8 cellular contexts compared by ENCODE assay signal in genomic region chr9:91423785-91424402, GRCh38. TPM values are rescaled to one million over a fixed set of nuclear protein-coding genes. Genes with fewer than 3 reads are reported as not detected.
DNase-seq lines count a peak whose midpoint lies in the region; ATAC-seq and TF ChIP-seq lines count a peak whose summit lies in the region.

A gene with protein sequence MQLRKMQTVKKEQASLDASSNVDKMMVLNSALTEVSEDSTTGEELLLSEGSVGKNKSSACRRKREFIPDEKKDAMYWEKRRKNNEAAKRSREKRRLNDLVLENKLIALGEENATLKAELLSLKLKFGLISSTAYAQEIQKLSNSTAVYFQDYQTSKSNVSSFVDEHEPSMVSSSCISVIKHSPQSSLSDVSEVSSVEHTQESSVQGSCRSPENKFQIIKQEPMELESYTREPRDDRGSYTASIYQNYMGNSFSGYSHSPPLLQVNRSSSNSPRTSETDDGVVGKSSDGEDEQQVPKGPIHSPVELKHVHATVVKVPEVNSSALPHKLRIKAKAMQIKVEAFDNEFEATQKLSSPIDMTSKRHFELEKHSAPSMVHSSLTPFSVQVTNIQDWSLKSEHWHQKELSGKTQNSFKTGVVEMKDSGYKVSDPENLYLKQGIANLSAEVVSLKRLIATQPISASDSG (minus strand): TSS chr9:91423832. CDS start chr9:91410734, 13,098 bp downstream.

- H3K27ac Mint-ChIP-seq in T-helper 17 cell (peak within 1 kb of the TSS; percentile 93), progenitor cell of endocrine pancreas (peak within 1 kb of the TSS; percentile 99)

- no peaks in the 10 kb centered on the region for H3K9me3 Mint-ChIP-seq in progenitor cell of endocrine pancreas (ENCODE audit: low read depth)

- TF ChIP-seq CTCF in GM06990 (IDR thresholded peaks at IDR 0.05; ENCODE audit: insufficient read depth, low read length, poor library complexity, severe bottlenecking): no peak
- TF ChIP-seq CTCF in HFF-Myc (IDR thresholded peaks at IDR 0.05; ENCODE audit: low read depth, low read length, missing control alignments): no peak
- TF ChIP-seq CTCF in left ventricle myocardium inferior (IDR thresholded peaks at IDR 0.05; ENCODE audit: borderline replicate concordance): no peak
- TF ChIP-seq CTCF in progenitor cell of endocrine pancreas (IDR thresholded peaks at IDR 0.05; ENCODE audit: unreplicated experiment): no peak

- intact Hi-C loops in left ventricle myocardium inferior (cut with micrococcal nuclease): loop anchor here (10.0 kb wide), 1 partner anchor 509 kb away; no protein-coding TSS in a partner anchor

- peaks cover 57% of the 10 kb centered on the region for H3K4me1 ChIP-seq in left ventricle myocardium inferior

- peak within 1 kb of the TSS; percentile 62 for H3K4me3 ChIP-seq in GM06990 (replicated peaks; ENCODE audit: low read depth, low read length)
- peak within 1 kb of the TSS; percentile 74 for H3K4me3 ChIP-seq in HFF-Myc (replicated peaks; ENCODE audit: low read depth, low read length)
- peak within 1 kb of the TSS; percentile 93 for H3K4me3 ChIP-seq in left ventricle myocardium inferior

- H3K4me3 Mint-ChIP-seq in T-helper 17 cell: peak within 1 kb of the TSS; percentile 98
- peak within 1 kb of the TSS; percentile 94 for H3K4me3 Mint-ChIP-seq in progenitor cell of endocrine pancreas (ENCODE audit: low read depth)

- ATAC-seq in T-helper 17 cell: peak; percentile 88

- peaks cover 2% of the 10 kb centered on the region for H3K27me3 ChIP-seq in GM06990 (replicated peaks; ENCODE audit: control insufficient read depth, insufficient read depth, low read length)
- H3K27me3 ChIP-seq in left ventricle myocardium inferior (ENCODE audit: low read depth): no peaks in the 10 kb centered on the region

- peak within 1 kb of the TSS; percentile 97 for H3K27ac ChIP-seq in left ventricle myocardium inferior (replicated peaks)

- H3K4me1 Mint-ChIP-seq in T-helper 17 cell: peaks cover 41% of the 10 kb centered on the region
- peaks cover 34% of the 10 kb centered on the region for H3K4me1 Mint-ChIP-seq in progenitor cell of endocrine pancreas (ENCODE audit: low read depth)

- H3K9me3 ChIP-seq in T-helper 17 cell (ENCODE audit: control insufficient read depth, low read length, poor library complexity, severe bottlenecking) (no peaks in the 10 kb centered on the region), left ventricle myocardium inferior (replicated peaks) (no peaks in the 10 kb centered on the region)

- DNase-seq in GM06990 (ENCODE audit: extremely low read depth, insufficient read length) (peak; percentile 83), HFF-Myc (ENCODE audit: extremely low read depth, low read depth) (no peak), NAMALWA (ENCODE audit: low spot score) (peak; percentile 75), T-helper 17 cell (peak; percentile 44 to 64 (median 63)), amniotic stem cell (lab: John Stamatoyannopoulos, UW) (peak; percentile 76), left ventricle myocardium inferior (peak; percentile 84), progenitor cell of endocrine pancreas (ENCODE audit: low spot score, unreplicated experiment) (peak; percentile 63), ureter (ENCODE audit: low spot score) (peak; percentile 82)

- H3K36me3 ChIP-seq in GM06990 (ENCODE audit: control insufficient read depth, insufficient read depth, low read length) (no peaks in the 10 kb centered on the region), left ventricle myocardium inferior (no peaks in the 10 kb centered on the region)

- H3K36me3 Mint-ChIP-seq in T-helper 17 cell (ENCODE audit: low read depth) (peaks cover 2% of the 10 kb centered on the region), progenitor cell of endocrine pancreas (ENCODE audit: insufficient read depth) (no peaks in the 10 kb centered on the region)

- peaks cover 35% of the 10 kb centered on the region for H3K27me3 Mint-ChIP-seq in T-helper 17 cell
- peaks cover 30% of the 10 kb centered on the region for H3K27me3 Mint-ChIP-seq in progenitor cell of endocrine pancreas

RNA-seq across cellular contexts. Expression of the gene that starts here (rescaled TPM):
- total RNA-seq in T-helper 17 cell (10 to 100 TPM; 20.1 to 22.1 TPM), left ventricle myocardium inferior (25.6 TPM), progenitor cell of endocrine pancreas (21.7 and 22.0 TPM in 2 replicates), ureter (39.6 TPM)
